ENCODE assay signal across 8 cellular contexts in the genomic region with DNA sequence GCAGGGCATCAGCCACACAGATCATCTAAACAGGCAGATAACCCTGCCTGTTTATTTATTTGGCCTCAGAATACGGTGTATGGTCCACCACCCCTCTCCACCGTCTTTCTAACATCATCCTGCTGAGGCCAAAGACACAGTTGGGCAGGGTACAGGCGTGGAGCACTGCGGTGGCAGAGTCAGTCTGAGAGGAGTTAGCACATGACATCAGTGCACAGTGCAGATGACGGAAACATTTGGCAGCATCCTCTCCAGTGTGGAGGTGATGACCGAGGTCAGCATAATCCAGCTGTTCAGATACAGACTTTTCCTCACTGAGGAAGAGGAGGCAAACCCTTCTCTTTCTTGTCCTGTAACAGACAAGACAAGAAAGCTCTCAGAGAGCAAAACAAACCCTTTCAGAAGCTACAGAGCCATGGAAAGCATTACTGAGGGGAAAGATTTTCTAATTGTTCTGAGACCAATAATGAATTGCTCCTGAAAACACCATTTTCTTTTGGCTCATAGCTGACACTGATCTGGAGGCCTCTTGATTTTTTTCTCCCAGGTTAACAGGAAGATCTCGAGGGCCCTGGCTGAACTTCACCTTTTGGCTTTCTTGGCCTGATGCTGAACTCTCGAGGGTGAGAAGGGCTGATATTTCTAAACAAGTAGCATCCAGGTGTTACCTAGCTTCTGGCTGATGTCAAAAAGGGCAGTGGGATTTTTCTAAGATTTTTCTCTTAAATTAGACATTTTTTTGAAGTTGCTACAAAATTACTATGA. TPM values are rescaled to one million over a fixed set of nuclear protein-coding genes. Genes with fewer than 3 reads are reported as not detected.
DNase-seq lines count a peak whose midpoint lies in the region; ATAC-seq and FAIRE-seq lines count a peak whose summit lies in the region.

No MANE protein-coding gene starts in this region.

- WGBS in small intestine, 3 donors, result 14 to 24% (median 19%) methylated on average over 8 of the region's 8 CpGs

- POLR2A ChIA-PET in CD8-positive, alpha-beta memory T cell (lab: Charles Lee), result interaction anchor here (1.1 to 4.2 kb wide), 4 partner anchors 10 to 108 kb away, joined by 3 to 63 read pairs (median 3); partner anchors contain the start of gene NFKBIZ

- no peaks in the 10 kb centered on the region for H3K27me3 ChIP-seq in CD8-positive, alpha-beta memory T cell (ENCODE audit: insufficient read depth, low read length, poor library complexity, severe bottlenecking)
- H3K27me3 ChIP-seq in Karpas-422 (ENCODE audit: low read length) (no peaks in the 10 kb centered on the region), small intestine (ENCODE audit: control insufficient read depth in 2 of 2, insufficient read depth in 2 of 2, low read length in 2 of 2) (no peaks in the 10 kb centered on the region)

- no peaks in the 10 kb centered on the region for H3K9me3 Mint-ChIP-seq in CD8-positive, alpha-beta memory T cell
- H3K9me3 Mint-ChIP-seq in activated T-helper 17 cell treated with anti-CD3 and anti-CD28 coated beads, Interleukin-2, amount 50 U/mL, for 72 hours, result no peaks in the 10 kb centered on the region

- FAIRE-seq in small intestine (lab: Jason Lieb, UNC), result no peak

- no peaks in the 10 kb centered on the region for H3K9me3 ChIP-seq in CD8-positive, alpha-beta memory T cell (ENCODE audit: low read length)
- H3K9me3 ChIP-seq in Karpas-422 (ENCODE audit: low read length) (no peaks in the 10 kb centered on the region), small intestine (ENCODE audit: control insufficient read depth, low read depth) (no peaks in the 10 kb centered on the region)

- peak overlapping the region; percentile 96 for H3K4me2 ChIP-seq in Karpas-422 (ENCODE audit: low read depth, low read length, poor library complexity, severe bottlenecking)

- H3K4me3 ChIP-seq in CD8-positive, alpha-beta memory T cell (ENCODE audit: low read length), result peak overlapping the region; percentile 80
- H3K4me3 ChIP-seq in Karpas-422 (ENCODE audit: low read length) (peak overlapping the region; percentile 70; the same call in 1 of the 2 replicates), small intestine (ENCODE audit: low read depth in 1 of 2, low read length in 2 of 2) (no peak overlapping the region)

- peaks cover 2 to 3% (median 3%) of the 10 kb centered on the region in 3 donors for H3K36me3 Mint-ChIP-seq in CD8-positive, alpha-beta memory T cell
- H3K36me3 Mint-ChIP-seq in activated T-helper 17 cell treated with anti-CD3 and anti-CD28 coated beads, Interleukin-2, amount 50 U/mL, for 72 hours (ENCODE audit: low read depth), result peaks cover 72% of the 10 kb centered on the region

- H3K27me3 Mint-ChIP-seq in CD8-positive, alpha-beta memory T cell, result no peaks in the 10 kb centered on the region
- H3K27me3 Mint-ChIP-seq in activated T-helper 17 cell treated with anti-CD3 and anti-CD28 coated beads, Interleukin-2, amount 50 U/mL, for 72 hours, result no peaks in the 10 kb centered on the region

- peak overlapping the region; percentile 96 to 99 (median 98) for H3K27ac Mint-ChIP-seq in CD8-positive, alpha-beta memory T cell
- peak overlapping the region; percentile 98 for H3K27ac Mint-ChIP-seq in activated T-helper 17 cell treated with anti-CD3 and anti-CD28 coated beads, Interleukin-2, amount 50 U/mL, for 72 hours

- no peaks in the 10 kb centered on the region for H3K36me3 ChIP-seq in CD8-positive, alpha-beta memory T cell (ENCODE audit: insufficient read depth, low read length)
- no peaks in the 10 kb centered on the region for H3K36me3 ChIP-seq in Karpas-422 (ENCODE audit: insufficient read depth, low read length)
- H3K36me3 ChIP-seq in small intestine (ENCODE audit: control insufficient read depth in 2 of 2, insufficient read depth in 2 of 2, low read length in 2 of 2), result no peaks in the 10 kb centered on the region

- H2AFZ ChIP-seq in Karpas-422 (ENCODE audit: low read length), result no peak overlapping the region

- H3K9me2 ChIP-seq in Karpas-422 (replicated peaks; ENCODE audit: insufficient read depth, low read length), result no peaks in the 10 kb centered on the region

- H3K4me1 Mint-ChIP-seq in CD8-positive, alpha-beta memory T cell, result peaks cover 52 to 77% (median 63%) of the 10 kb centered on the region in 3 donors
- peaks cover 66% of the 10 kb centered on the region for H3K4me1 Mint-ChIP-seq in activated T-helper 17 cell treated with anti-CD3 and anti-CD28 coated beads, Interleukin-2, amount 50 U/mL, for 72 hours

- peak in 4 of 5 donors; percentile 32 to 64 (median 37) for DNase-seq in CD8-positive, alpha-beta memory T cell
- DNase-seq in Karpas-422, result no peak
- DNase-seq in left cardiac atrium, result peak; percentile 74
- peak; percentile 52 for DNase-seq in small intestine
- no peak for DNase-seq in NCI-H2171 treated with DMSO at 0.1 percent for 48 hours (lab: John Stamatoyannopoulos, UW)
- DNase-seq in SW480 (ENCODE audit: low spot score), result no peak

- H3K27ac ChIP-seq in CD8-positive, alpha-beta memory T cell (ENCODE audit: low read depth, low read length), result peak overlapping the region; percentile 12
- H3K27ac ChIP-seq in Karpas-422 (ENCODE audit: low read length) (no peak overlapping the region), small intestine (ENCODE audit: low read depth in 1 of 2, low read length in 1 of 2) (peak overlapping the region; percentile 43 to 87)

- peak overlapping the region; percentile 91 to 98 (median 95) for H3K4me3 Mint-ChIP-seq in CD8-positive, alpha-beta memory T cell
- peak overlapping the region; percentile 94 for H3K4me3 Mint-ChIP-seq in activated T-helper 17 cell treated with anti-CD3 and anti-CD28 coated beads, Interleukin-2, amount 50 U/mL, for 72 hours

- H3K9ac ChIP-seq in Karpas-422 (ENCODE audit: low read length), result peak overlapping the region; percentile 8

- ATAC-seq in GM21528 (IDR thresholded peaks at IDR 0.05; ENCODE audit: low FRiP score, unreplicated experiment) (peak; percentile 47), left cardiac atrium (peak; percentile 83 to 91)
- ATAC-seq in activated T-helper 17 cell treated with anti-CD3 and anti-CD28 coated beads, Interleukin-2, amount 50 U/mL, for 72 hours (replicated peaks), result peak; percentile 80

- intact Hi-C loops in left cardiac atrium (cut with DNase I), result no loop called here

- H3K4me1 ChIP-seq in CD8-positive, alpha-beta memory T cell (ENCODE audit: insufficient read depth, low read length), result peaks cover 38% of the 10 kb centered on the region
- H3K4me1 ChIP-seq in Karpas-422 (ENCODE audit: low read length), result peaks cover 40% of the 10 kb centered on the region
- peaks cover 0 to 11% of the 10 kb centered on the region in 2 donors for H3K4me1 ChIP-seq in small intestine (ENCODE audit: control insufficient read depth in 2 of 2, insufficient read depth in 1 of 2, low read depth in 1 of 2, low read length in 1 of 2)

- H4K20me1 ChIP-seq in Karpas-422 (ENCODE audit: insufficient read depth, low read depth, low read length), result no peaks in the 10 kb centered on the region

- CTCF ChIA-PET in CD8-positive, alpha-beta memory T cell (lab: Charles Lee), result interaction anchor here (0.6 to 3.5 kb wide), 4 partner anchors 10 to 20 kb away, joined by 3 to 15 read pairs (median 4); partner anchors contain the start of gene NFKBIZ

- H3K79me2 ChIP-seq in Karpas-422 (ENCODE audit: low read length), result no peaks in the 10 kb centered on the region

RNA-seq across cellular contexts. Expression of gene NFKBIZ, which starts 20.1 kb away (rescaled TPM):
- 10 to 100 TPM; 32.3 to 32.9 TPM for total RNA-seq in CD8-positive, alpha-beta memory T cell
- polyA plus RNA-seq in CD8-positive, alpha-beta memory T cell, result 8.0 TPM
- total RNA-seq in Karpas-422 (2014; rRNA removed; shearing (Covaris generic); ENCODE audit: low replicate concordance), result 0.76 and 6.3 TPM in 2 replicates
- total RNA-seq in activated T-helper 17 cell treated with anti-CD3 and anti-CD28 coated beads, Interleukin-2, amount 50 U/mL, for 72 hours, result 100 to 1,000 TPM in 1 of 2 donors, 10 to 100 TPM in 1; 88.4 to 123 TPM
- 10 to 100 TPM; 34.9 to 39.7 TPM for total RNA-seq in left cardiac atrium
- 10 to 100 TPM; 10.3 to 27.1 (median 23.7) TPM for polyA plus RNA-seq in small intestine

RNA-seq across cellular contexts. Expression of gene NXPE3, which starts 50.2 kb away (rescaled TPM):
- total RNA-seq in CD8-positive, alpha-beta memory T cell, result 10 to 100 TPM; 16.2 to 17.2 TPM
- polyA plus RNA-seq in CD8-positive, alpha-beta memory T cell, result 37.4 TPM
- 18.6 and 20.2 TPM in 2 replicates for total RNA-seq in Karpas-422 (2014; rRNA removed; shearing (Covaris generic); ENCODE audit: low replicate concordance)
- 10 to 100 TPM; 13.9 to 21.3 TPM for total RNA-seq in activated T-helper 17 cell treated with anti-CD3 and anti-CD28 coated beads, Interleukin-2, amount 50 U/mL, for 72 hours
- total RNA-seq in left cardiac atrium, result 10 to 100 TPM; 34.2 to 35.1 TPM
- polyA plus RNA-seq in small intestine, result 1 to 10 TPM in 1 of 3 donors, under 1 TPM in 2; 0.45 to 5.4 (median 0.81) TPM

Comparison
In these comparisons a context has a peak if more than half of its experiments do, and no peak if none do; other contexts are left out.
1. DNase-seq: peak in CD8-positive, alpha-beta memory T cell (4 of 5), left cardiac atrium (single experiment) and small intestine (single experiment); none in Karpas-422 (single experiment), NCI-H2171 treated with DMSO at 0.1 percent for 48 hours (single experiment) and SW480 (single experiment).
2. H3K4me3 ChIP-seq: peak in CD8-positive, alpha-beta memory T cell (single experiment) and Karpas-422 (single experiment); none in small intestine (0 of 2).
3. Peak in every context shown above with its lines, with median percentiles within 50 percentile points of each other: ATAC-seq.